1 cellular context compared by ENCODE assay signal in genomic region chr17:75940727-75941441, GRCh38.
TF ChIP-seq lines count a peak whose summit lies in the region.

A gene with protein sequence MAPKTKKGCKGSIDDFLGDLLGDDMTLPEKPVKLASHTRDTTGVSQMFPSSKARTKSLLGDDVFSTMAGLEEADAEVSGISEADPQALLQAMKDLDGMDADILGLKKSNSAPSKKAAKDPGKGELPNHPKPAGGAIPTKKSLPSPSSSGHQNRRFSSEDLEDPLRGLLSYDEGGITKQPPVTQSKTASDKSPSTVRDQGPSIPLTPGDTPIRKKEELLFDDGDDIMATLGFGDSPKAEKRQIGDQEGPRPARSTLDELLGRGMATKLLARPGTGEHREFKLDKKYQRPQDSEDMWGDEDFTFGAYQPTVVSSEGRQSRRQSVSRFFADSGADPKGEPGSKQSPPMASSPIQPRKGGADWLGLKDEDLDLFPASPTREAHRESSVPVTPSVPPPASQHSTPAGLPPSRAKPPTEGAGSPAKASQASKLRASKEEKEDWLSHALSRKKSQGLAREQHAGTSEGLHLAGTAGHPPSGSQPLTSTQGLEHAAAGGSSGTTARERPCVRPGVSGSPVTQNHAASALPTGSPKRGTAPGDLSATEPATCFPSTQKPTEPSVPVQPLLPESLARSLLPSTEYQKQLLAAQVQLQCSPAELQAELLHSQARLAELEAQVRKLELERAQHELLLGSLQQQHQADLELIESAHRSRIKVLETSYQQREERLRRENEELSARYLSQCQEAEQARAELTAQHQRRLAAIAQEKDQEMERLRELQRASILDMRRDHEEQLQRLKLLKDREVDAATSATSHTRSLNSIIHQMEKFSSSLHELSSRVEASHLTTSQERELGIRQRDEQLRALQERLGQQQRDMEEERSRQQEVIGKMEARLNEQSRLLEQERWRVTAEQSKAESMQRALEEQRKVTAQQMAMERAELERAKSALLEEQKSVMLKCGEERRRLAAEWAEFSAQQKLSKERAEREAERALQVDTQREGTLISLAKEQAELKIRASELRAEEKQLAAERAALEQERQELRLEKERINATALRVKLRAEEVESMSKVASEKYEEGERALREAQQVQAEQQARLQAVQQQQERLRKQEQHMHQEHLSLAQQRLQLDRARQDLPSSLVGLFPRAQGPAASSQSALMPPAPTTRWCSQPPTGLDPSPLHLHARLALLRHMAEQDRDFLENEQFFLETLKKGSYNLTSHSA (minus strand): TSS chr17:75941042. CDS start chr17:75938149, 2,893 bp downstream.

TF ChIP-seq in HepG2, 621 proteins besides CTCF, POLR2A, EP300 and RAD21 (continued from another document and continues in another):
- TF ChIP-seq PBX3 (CRISPR knock-in tag; IDR thresholded peaks at IDR 0.05; ENCODE audit: borderline replicate concordance) (peak; percentile 31; the same call in 1 of the 2 replicates), ZNF737 (CRISPR knock-in tag; IDR thresholded peaks at IDR 0.05; ENCODE audit: borderline replicate concordance) (no peak), SP140L (CRISPR knock-in tag; IDR thresholded peaks at IDR 0.05; ENCODE audit: borderline replicate concordance) (peak; percentile 60; the same call in 1 of the 2 replicates), ZNF530 (CRISPR knock-in tag; IDR thresholded peaks at IDR 0.05; ENCODE audit: low read depth) (no peak), DPF2 (CRISPR knock-in tag; IDR thresholded peaks at IDR 0.05; ENCODE audit: borderline replicate concordance, low read depth) (no peak), SRF (IDR thresholded peaks at IDR 0.05; ENCODE audit: low read depth, low read length) (no peak), CBFB (CRISPR knock-in tag; IDR thresholded peaks at IDR 0.05) (peak; percentile 95), SIN3A (IDR thresholded peaks at IDR 0.05; ENCODE audit: borderline replicate concordance, low read depth, low read length) (peak; percentile 98), ZNF562 (CRISPR knock-in tag; IDR thresholded peaks at IDR 0.05; ENCODE audit: borderline replicate concordance) (no peak), HNRNPLL (IDR thresholded peaks at IDR 0.05; ENCODE audit: low read depth, low read length, poor library complexity, severe bottlenecking) (peak; percentile 80), ZNF33B (CRISPR knock-in tag; IDR thresholded peaks at IDR 0.05) (no peak), CENPBD1 (CRISPR knock-in tag; IDR thresholded peaks at IDR 0.05; ENCODE audit: borderline replicate concordance, low read depth) (no peak), ZNF430 (CRISPR knock-in tag; IDR thresholded peaks at IDR 0.05) (peak; percentile 91), SP2 (CRISPR knock-in tag; IDR thresholded peaks at IDR 0.05) (peak; percentile 19; the same call in 1 of the 2 replicates), BATF2 (CRISPR knock-in tag; IDR thresholded peaks at IDR 0.05) (0 out of 2 replicates have a peak, but pooled peaks have one; percentile 53), FOSL2 (CRISPR knock-in tag; IDR thresholded peaks at IDR 0.05) (peak; percentile 78), YY1 (IDR thresholded peaks at IDR 0.05; ENCODE audit: insufficient read depth, insufficient replicate concordance, low read depth, low read length) (peak; percentile 89), ZNF816 (CRISPR knock-in tag; IDR thresholded peaks at IDR 0.05; ENCODE audit: borderline replicate concordance) (no peak; the same call in 1 of the 2 replicates), RFXANK (CRISPR knock-in tag; IDR thresholded peaks at IDR 0.05) (no peak; the same call in none of the 2 replicates), ZC3H4 (CRISPR knock-in tag; IDR thresholded peaks at IDR 0.05; ENCODE audit: borderline replicate concordance) (peak; percentile 95), PTBP1 (IDR thresholded peaks at IDR 0.05; ENCODE audit: low read depth, low read length, poor library complexity, severe bottlenecking) (no peak), TAF15 (IDR thresholded peaks at IDR 0.05; ENCODE audit: low read depth, low read length, poor library complexity, severe bottlenecking) (peak; percentile 98), NFIB (CRISPR knock-in tag; IDR thresholded peaks at IDR 0.05; ENCODE audit: borderline replicate concordance) (no peak), ZNF513 (CRISPR knock-in tag; conservative IDR thresholded peaks at IDR 0.05) (no peak), HOXA3 (CRISPR knock-in tag; IDR thresholded peaks at IDR 0.05) (peak; percentile 83), NR2F6 (IDR thresholded peaks at IDR 0.05) (no peak), NR2F6 (CRISPR knock-in tag; IDR thresholded peaks at IDR 0.05) (peak; percentile 54; the same call in 1 of the 2 replicates), TEAD2 (CRISPR knock-in tag; IDR thresholded peaks at IDR 0.05) (0 out of 2 replicates have a peak, but pooled peaks have one; percentile 9), NAIF1 (CRISPR knock-in tag; IDR thresholded peaks at IDR 0.05; ENCODE audit: borderline replicate concordance) (no peak), ZNF557 (CRISPR knock-in tag; IDR thresholded peaks at IDR 0.05) (no peak), ZNF672 (CRISPR knock-in tag; IDR thresholded peaks at IDR 0.05) (no peak), ZNF614 (CRISPR knock-in tag; IDR thresholded peaks at IDR 0.05; ENCODE audit: borderline replicate concordance) (no peak; the same call in 1 of the 2 replicates), YEATS4 (CRISPR knock-in tag; IDR thresholded peaks at IDR 0.05; ENCODE audit: borderline replicate concordance) (peak; percentile 65; the same call in 1 of the 2 replicates), GTF3A (CRISPR knock-in tag; conservative IDR thresholded peaks at IDR 0.05) (peak; percentile 95; the same call in 1 of the 2 replicates), GLI4 (CRISPR knock-in tag; IDR thresholded peaks at IDR 0.05; ENCODE audit: borderline replicate concordance) (peak; percentile 64; the same call in 1 of the 2 replicates)
- TF ChIP-seq, protein P1, sequence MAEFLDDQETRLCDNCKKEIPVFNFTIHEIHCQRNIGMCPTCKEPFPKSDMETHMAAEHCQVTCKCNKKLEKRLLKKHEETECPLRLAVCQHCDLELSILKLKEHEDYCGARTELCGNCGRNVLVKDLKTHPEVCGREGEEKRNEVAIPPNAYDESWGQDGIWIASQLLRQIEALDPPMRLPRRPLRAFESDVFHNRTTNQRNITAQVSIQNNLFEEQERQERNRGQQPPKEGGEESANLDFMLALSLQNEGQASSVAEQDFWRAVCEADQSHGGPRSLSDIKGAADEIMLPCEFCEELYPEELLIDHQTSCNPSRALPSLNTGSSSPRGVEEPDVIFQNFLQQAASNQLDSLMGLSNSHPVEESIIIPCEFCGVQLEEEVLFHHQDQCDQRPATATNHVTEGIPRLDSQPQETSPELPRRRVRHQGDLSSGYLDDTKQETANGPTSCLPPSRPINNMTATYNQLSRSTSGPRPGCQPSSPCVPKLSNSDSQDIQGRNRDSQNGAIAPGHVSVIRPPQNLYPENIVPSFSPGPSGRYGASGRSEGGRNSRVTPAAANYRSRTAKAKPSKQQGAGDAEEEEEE (CRISPR knock-in tag; IDR thresholded peaks at IDR 0.05; ENCODE audit: borderline replicate concordance): 0 out of 2 replicates have a peak, but pooled peaks have one; percentile 26
- TF ChIP-seq, protein P2, sequence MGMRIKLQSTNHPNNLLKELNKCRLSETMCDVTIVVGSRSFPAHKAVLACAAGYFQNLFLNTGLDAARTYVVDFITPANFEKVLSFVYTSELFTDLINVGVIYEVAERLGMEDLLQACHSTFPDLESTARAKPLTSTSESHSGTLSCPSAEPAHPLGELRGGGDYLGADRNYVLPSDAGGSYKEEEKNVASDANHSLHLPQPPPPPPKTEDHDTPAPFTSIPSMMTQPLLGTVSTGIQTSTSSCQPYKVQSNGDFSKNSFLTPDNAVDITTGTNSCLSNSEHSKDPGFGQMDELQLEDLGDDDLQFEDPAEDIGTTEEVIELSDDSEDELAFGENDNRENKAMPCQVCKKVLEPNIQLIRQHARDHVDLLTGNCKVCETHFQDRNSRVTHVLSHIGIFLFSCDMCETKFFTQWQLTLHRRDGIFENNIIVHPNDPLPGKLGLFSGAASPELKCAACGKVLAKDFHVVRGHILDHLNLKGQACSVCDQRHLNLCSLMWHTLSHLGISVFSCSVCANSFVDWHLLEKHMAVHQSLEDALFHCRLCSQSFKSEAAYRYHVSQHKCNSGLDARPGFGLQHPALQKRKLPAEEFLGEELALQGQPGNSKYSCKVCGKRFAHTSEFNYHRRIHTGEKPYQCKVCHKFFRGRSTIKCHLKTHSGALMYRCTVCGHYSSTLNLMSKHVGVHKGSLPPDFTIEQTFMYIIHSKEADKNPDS (CRISPR knock-in tag; IDR thresholded peaks at IDR 0.05): peak; percentile 85
- TF ChIP-seq, protein P3, sequence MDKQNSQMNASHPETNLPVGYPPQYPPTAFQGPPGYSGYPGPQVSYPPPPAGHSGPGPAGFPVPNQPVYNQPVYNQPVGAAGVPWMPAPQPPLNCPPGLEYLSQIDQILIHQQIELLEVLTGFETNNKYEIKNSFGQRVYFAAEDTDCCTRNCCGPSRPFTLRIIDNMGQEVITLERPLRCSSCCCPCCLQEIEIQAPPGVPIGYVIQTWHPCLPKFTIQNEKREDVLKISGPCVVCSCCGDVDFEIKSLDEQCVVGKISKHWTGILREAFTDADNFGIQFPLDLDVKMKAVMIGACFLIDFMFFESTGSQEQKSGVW (CRISPR knock-in tag; IDR thresholded peaks at IDR 0.05; ENCODE audit: borderline replicate concordance): no peak
- TF ChIP-seq, protein P4, sequence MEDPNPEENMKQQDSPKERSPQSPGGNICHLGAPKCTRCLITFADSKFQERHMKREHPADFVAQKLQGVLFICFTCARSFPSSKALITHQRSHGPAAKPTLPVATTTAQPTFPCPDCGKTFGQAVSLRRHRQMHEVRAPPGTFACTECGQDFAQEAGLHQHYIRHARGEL (CRISPR knock-in tag; IDR thresholded peaks at IDR 0.05): peak; percentile 97
- TF ChIP-seq, protein P5, sequence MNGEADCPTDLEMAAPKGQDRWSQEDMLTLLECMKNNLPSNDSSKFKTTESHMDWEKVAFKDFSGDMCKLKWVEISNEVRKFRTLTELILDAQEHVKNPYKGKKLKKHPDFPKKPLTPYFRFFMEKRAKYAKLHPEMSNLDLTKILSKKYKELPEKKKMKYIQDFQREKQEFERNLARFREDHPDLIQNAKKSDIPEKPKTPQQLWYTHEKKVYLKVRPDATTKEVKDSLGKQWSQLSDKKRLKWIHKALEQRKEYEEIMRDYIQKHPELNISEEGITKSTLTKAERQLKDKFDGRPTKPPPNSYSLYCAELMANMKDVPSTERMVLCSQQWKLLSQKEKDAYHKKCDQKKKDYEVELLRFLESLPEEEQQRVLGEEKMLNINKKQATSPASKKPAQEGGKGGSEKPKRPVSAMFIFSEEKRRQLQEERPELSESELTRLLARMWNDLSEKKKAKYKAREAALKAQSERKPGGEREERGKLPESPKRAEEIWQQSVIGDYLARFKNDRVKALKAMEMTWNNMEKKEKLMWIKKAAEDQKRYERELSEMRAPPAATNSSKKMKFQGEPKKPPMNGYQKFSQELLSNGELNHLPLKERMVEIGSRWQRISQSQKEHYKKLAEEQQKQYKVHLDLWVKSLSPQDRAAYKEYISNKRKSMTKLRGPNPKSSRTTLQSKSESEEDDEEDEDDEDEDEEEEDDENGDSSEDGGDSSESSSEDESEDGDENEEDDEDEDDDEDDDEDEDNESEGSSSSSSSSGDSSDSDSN (CRISPR knock-in tag; IDR thresholded peaks at IDR 0.05): peak; percentile 91
- TF ChIP-seq, protein P6, sequence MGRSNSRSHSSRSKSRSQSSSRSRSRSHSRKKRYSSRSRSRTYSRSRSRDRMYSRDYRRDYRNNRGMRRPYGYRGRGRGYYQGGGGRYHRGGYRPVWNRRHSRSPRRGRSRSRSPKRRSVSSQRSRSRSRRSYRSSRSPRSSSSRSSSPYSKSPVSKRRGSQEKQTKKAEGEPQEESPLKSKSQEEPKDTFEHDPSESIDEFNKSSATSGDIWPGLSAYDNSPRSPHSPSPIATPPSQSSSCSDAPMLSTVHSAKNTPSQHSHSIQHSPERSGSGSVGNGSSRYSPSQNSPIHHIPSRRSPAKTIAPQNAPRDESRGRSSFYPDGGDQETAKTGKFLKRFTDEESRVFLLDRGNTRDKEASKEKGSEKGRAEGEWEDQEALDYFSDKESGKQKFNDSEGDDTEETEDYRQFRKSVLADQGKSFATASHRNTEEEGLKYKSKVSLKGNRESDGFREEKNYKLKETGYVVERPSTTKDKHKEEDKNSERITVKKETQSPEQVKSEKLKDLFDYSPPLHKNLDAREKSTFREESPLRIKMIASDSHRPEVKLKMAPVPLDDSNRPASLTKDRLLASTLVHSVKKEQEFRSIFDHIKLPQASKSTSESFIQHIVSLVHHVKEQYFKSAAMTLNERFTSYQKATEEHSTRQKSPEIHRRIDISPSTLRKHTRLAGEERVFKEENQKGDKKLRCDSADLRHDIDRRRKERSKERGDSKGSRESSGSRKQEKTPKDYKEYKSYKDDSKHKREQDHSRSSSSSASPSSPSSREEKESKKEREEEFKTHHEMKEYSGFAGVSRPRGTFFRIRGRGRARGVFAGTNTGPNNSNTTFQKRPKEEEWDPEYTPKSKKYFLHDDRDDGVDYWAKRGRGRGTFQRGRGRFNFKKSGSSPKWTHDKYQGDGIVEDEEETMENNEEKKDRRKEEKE (IDR thresholded peaks at IDR 0.05): no peak
- TF ChIP-seq, protein P7, sequence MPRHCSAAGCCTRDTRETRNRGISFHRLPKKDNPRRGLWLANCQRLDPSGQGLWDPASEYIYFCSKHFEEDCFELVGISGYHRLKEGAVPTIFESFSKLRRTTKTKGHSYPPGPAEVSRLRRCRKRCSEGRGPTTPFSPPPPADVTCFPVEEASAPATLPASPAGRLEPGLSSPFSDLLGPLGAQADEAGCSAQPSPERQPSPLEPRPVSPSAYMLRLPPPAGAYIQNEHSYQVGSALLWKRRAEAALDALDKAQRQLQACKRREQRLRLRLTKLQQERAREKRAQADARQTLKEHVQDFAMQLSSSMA (CRISPR knock-in tag; IDR thresholded peaks at IDR 0.05): no peak
